ENCODE assay signal across 23 cellular contexts in the genomic region with DNA sequence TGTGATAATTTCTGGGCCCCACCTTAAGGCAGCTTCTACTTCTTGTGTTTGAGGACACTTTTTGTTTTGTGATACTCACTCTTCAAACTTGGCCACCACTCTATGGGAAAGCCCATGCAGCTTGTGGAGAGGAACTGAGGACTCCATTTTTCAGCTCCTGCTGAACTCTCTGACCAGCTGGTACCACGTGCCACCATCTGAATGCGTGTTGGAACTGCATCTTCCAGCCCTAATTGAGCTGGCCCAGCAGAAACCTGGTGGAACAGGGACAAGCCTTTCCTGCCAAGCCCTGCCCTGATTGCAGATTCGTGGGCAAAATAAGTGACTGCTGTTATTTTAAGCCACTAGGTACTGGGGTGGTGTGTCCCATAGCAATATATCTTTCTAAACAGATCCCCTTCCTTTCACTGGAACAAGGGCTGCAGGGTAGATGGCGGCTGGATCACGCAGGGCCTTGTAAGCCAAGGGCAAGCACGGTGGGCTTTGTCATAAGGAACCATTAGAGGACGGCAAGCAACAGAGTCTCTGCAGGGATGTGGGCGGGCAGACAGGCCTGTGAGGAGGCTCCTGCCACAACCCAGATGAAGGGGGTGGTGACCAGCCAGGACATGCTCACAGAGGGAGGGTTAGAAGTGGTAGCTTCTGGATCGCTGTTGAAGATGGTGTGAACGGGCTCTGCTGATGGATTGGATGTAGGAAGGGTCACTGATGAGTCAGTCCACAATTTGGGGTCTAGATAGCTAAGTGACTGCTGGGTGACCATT. TPM values are rescaled to one million over a fixed set of nuclear protein-coding genes. Genes with fewer than 3 reads are reported as not detected.
A peak's percentile ranks its signal among the peaks of the same experiment; 100 is the strongest.
DNase-seq lines count a peak whose midpoint lies in the region; ATAC-seq lines count a peak whose summit lies in the region.
"Had no signal": no experiment of that assay in that cellular context is flagged by ENCODE, and none has a peak within 500 bp of the region (broad histone marks: within the 10 kb centered on the region; RNA-seq: fewer than 3 reads in every experiment).

No MANE protein-coding gene starts in this region.

- H3K4me3 Mint-ChIP-seq in T-helper 17 cell, result no peak overlapping the region
- no peak overlapping the region for H3K4me3 Mint-ChIP-seq in stimulated activated effector memory CD8-positive, alpha-beta T cell treated with anti-CD3 and anti-CD28 coated beads, Interleukin-12 subunit alpha, Interleukin-12 subunit beta, amount 100 ng/mL, for 72 hours
- H3K4me3 Mint-ChIP-seq: activated naive CD4-positive, alpha-beta T cell treated with anti-CD3 and anti-CD28 coated beads for 36 hours; CD4-positive, alpha-beta T cell; stimulated activated memory B cell treated with anti-CD40 and anti-IgM and Interleukin-4, amounts not matched to agents 10 μg/mL and 1 μg/mL and 100 μg/mL, for 72 hours had no signal

- H3K4me1 ChIP-seq in Karpas-422 (ENCODE audit: low read length), result peaks cover 12% of the 10 kb centered on the region
- H3K4me1 ChIP-seq: parathyroid adenoma had no signal

- ATAC-seq in T-helper 17 cell, result no peak
- no peak for ATAC-seq in stimulated activated effector memory CD8-positive, alpha-beta T cell treated with anti-CD3 and anti-CD28 coated beads, Interleukin-12 subunit alpha, Interleukin-12 subunit beta, amount 100 ng/mL, for 72 hours
- ATAC-seq: stimulated activated memory B cell treated with anti-CD40 and anti-IgM and Interleukin-4, amounts not matched to agents 10 μg/mL and 1 μg/mL and 100 μg/mL, for 72 hours; upper lobe of right lung had no signal

- H3K4me3 ChIP-seq in Karpas-422 (ENCODE audit: low read length), result no peak overlapping the region
- H3K4me3 ChIP-seq: SJSA1, upper lobe of right lung had no signal

- no peak overlapping the region; the same call in 1 of the 2 replicates for H3K9ac ChIP-seq in Karpas-422 (ENCODE audit: low read length)
- H3K9ac ChIP-seq: parathyroid adenoma had no signal

- no peak overlapping the region for H3K4me2 ChIP-seq in Karpas-422 (ENCODE audit: low read depth, low read length, poor library complexity, severe bottlenecking)

- H3K27me3 Mint-ChIP-seq in T-helper 17 cell, result peaks cover 5% of the 10 kb centered on the region
- H3K27me3 Mint-ChIP-seq: CD4-positive, alpha-beta T cell had no signal

- no peaks in the 10 kb centered on the region for H3K79me2 ChIP-seq in Karpas-422 (ENCODE audit: low read length)
- H3K79me2 ChIP-seq: parathyroid adenoma had no signal

- no peaks in the 10 kb centered on the region for H3K36me3 ChIP-seq in Karpas-422 (ENCODE audit: insufficient read depth, low read length)

- no peaks in the 10 kb centered on the region for H4K20me1 ChIP-seq in Karpas-422 (ENCODE audit: insufficient read depth, low read depth, low read length)

- no peaks in the 10 kb centered on the region for H3K36me3 Mint-ChIP-seq in T-helper 17 cell (ENCODE audit: low read depth)
- peaks cover 5% of the 10 kb centered on the region for H3K36me3 Mint-ChIP-seq in stimulated activated effector memory CD8-positive, alpha-beta T cell treated with anti-CD3 and anti-CD28 coated beads, Interleukin-12 subunit alpha, Interleukin-12 subunit beta, amount 100 ng/mL, for 72 hours
- H3K36me3 Mint-ChIP-seq: stimulated activated memory B cell treated with anti-CD40 and anti-IgM and Interleukin-4, amounts not matched to agents 10 μg/mL and 1 μg/mL and 100 μg/mL, for 72 hours had no signal

- H3K27ac Mint-ChIP-seq in T-helper 17 cell, result peak overlapping the region; percentile 21
- H3K27ac Mint-ChIP-seq in stimulated activated effector memory CD8-positive, alpha-beta T cell treated with anti-CD3 and anti-CD28 coated beads, Interleukin-12 subunit alpha, Interleukin-12 subunit beta, amount 100 ng/mL, for 72 hours, result peak overlapping the region; percentile 29
- H3K27ac Mint-ChIP-seq: activated naive CD4-positive, alpha-beta T cell treated with anti-CD3 and anti-CD28 coated beads for 36 hours; CD4-positive, alpha-beta T cell had no signal

- no peaks in the 10 kb centered on the region for H3K9me3 Mint-ChIP-seq in stimulated activated effector memory CD8-positive, alpha-beta T cell treated with anti-CD3 and anti-CD28 coated beads, Interleukin-12 subunit alpha, Interleukin-12 subunit beta, amount 100 ng/mL, for 72 hours
- H3K9me3 Mint-ChIP-seq: activated naive CD4-positive, alpha-beta T cell treated with anti-CD3 and anti-CD28 coated beads for 36 hours; CD4-positive, alpha-beta T cell; stimulated activated memory B cell treated with anti-CD40 and anti-IgM and Interleukin-4, amounts not matched to agents 10 μg/mL and 1 μg/mL and 100 μg/mL, for 72 hours had no signal

- H3K9me3 ChIP-seq in T-helper 17 cell (ENCODE audit: control insufficient read depth, low read length, poor library complexity, severe bottlenecking), result no peaks in the 10 kb centered on the region
- no peaks in the 10 kb centered on the region for H3K9me3 ChIP-seq in Karpas-422 (ENCODE audit: low read length)
- H3K9me3 ChIP-seq: SJSA1, upper lobe of right lung had no signal

- DNase-seq in NCI-H510A treated with DMSO at 0.1 percent for 48 hours (lab: John Stamatoyannopoulos, UW) (peak; percentile 6), NCI-H510A (lab: John Stamatoyannopoulos, UW) (no peak), T-helper 17 cell (no peak), iPS-NIHi7 (ENCODE audit: extremely low spot score) (peak; percentile 64), dedifferentiated amniotic fluid mesenchymal stem cell (ENCODE audit: extremely low spot score) (no peak), NCI-H1417 (lab: John Stamatoyannopoulos, UW) (no peak), Karpas-422 (no peak)
- DNase-seq in stimulated activated effector memory CD8-positive, alpha-beta T cell treated with anti-CD3 and anti-CD28 coated beads, Interleukin-12 subunit alpha, Interleukin-12 subunit beta, amount 100 ng/mL, for 72 hours (ENCODE audit: low spot score in 2 of 2), result no peak
- DNase-seq: 8988T; activated CD4-positive, alpha-beta T cell treated with anti-CD3 and anti-CD28 coated beads for 48 hours; activated CD8-positive, alpha-beta memory T cell treated with anti-CD3 and anti-CD28 coated beads, Interleukin-2, amount 50 U/mL, for 48 hours; activated naive CD4-positive, alpha-beta T cell treated with anti-CD3 and anti-CD28 coated beads for 36 hours; CD4-positive, alpha-beta T cell; NCI-H446 treated with DMSO at 0.1 percent for 48 hours; OCI-M1; upper lobe of right lung had no signal

- no peak overlapping the region for H3K27ac ChIP-seq in Karpas-422 (ENCODE audit: low read length)
- H3K27ac ChIP-seq: parathyroid adenoma, SJSA1, upper lobe of right lung had no signal

- H3K4me1 Mint-ChIP-seq in T-helper 17 cell, result peaks cover 17% of the 10 kb centered on the region
- peaks cover 38% of the 10 kb centered on the region for H3K4me1 Mint-ChIP-seq in stimulated activated effector memory CD8-positive, alpha-beta T cell treated with anti-CD3 and anti-CD28 coated beads, Interleukin-12 subunit alpha, Interleukin-12 subunit beta, amount 100 ng/mL, for 72 hours

- no peaks in the 10 kb centered on the region; the same call in 1 of the 2 replicates for H3K27me3 ChIP-seq in Karpas-422 (ENCODE audit: low read length)
- H3K27me3 ChIP-seq: SJSA1, upper lobe of right lung had no signal

- H2AFZ ChIP-seq in Karpas-422 (ENCODE audit: low read length), result no peak overlapping the region
- H2AFZ ChIP-seq: parathyroid adenoma had no signal

- H3K9me2 ChIP-seq in Karpas-422 (replicated peaks; ENCODE audit: insufficient read depth, low read length), result no peaks in the 10 kb centered on the region

RNA-seq across cellular contexts. Expression of gene H1-8, which starts 9.5 kb away (rescaled TPM):
- not detected for total RNA-seq in T-helper 17 cell
- not detected in 2 replicates for total RNA-seq in Karpas-422 (2014; rRNA removed; shearing (Covaris generic); ENCODE audit: low replicate concordance)
- total RNA-seq: activated naive CD4-positive, alpha-beta T cell treated with anti-CD3 and anti-CD28 coated beads for 36 hours; astrocyte; CD4-positive, alpha-beta T cell; dermis microvascular lymphatic vessel endothelial cell; fibroblast of lung; kidney epithelial cell; SJSA1; upper lobe of right lung had no signal

RNA-seq across cellular contexts. Expression of gene RHO, which starts 24.0 kb away (rescaled TPM):
- not detected for total RNA-seq in T-helper 17 cell
- total RNA-seq in Karpas-422 (2014; rRNA removed; shearing (Covaris generic); ENCODE audit: low replicate concordance), result not detected in 2 replicates
- total RNA-seq: activated naive CD4-positive, alpha-beta T cell treated with anti-CD3 and anti-CD28 coated beads for 36 hours; astrocyte; CD4-positive, alpha-beta T cell; dermis microvascular lymphatic vessel endothelial cell; fibroblast of lung; kidney epithelial cell; SJSA1; upper lobe of right lung had no signal

RNA-seq across cellular contexts. Expression of gene PLXND1, which starts 54.0 kb away (rescaled TPM):
- total RNA-seq in T-helper 17 cell, result 100 to 1,000 TPM in 1 of 2 donors, 10 to 100 TPM in 1; 78.8 to 152 TPM
- total RNA-seq in Karpas-422 (2014; rRNA removed; shearing (Covaris generic); ENCODE audit: low replicate concordance), result 0.52 TPM in 1 of 2 replicates, not detected in the other

Comparison
In these comparisons a context has a peak if more than half of its experiments do, and no peak if none do; other contexts are left out.
1. DNase-seq: peak in NCI-H510A treated with DMSO at 0.1 percent for 48 hours (single experiment) and iPS-NIHi7 (single experiment); none in NCI-H510A (single experiment), T-helper 17 cell (0 of 3), stimulated activated effector memory CD8-positive, alpha-beta T cell treated with anti-CD3 and anti-CD28 coated beads, Interleukin-12 subunit alpha, Interleukin-12 subunit beta, amount 100 ng/mL, for 72 hours (0 of 2), dedifferentiated amniotic fluid mesenchymal stem cell (single experiment), NCI-H1417 (0 of 3) and Karpas-422 (single experiment).
2. RNA of gene PLXND1, which starts 54.0 kb away (total RNA-seq): 78.8 to 152 TPM in T-helper 17 cell; 0.52 TPM in Karpas-422; every median in the first group is over 10 times any median in the second.